10 cellular contexts compared by ENCODE assay signal in genomic region chr16:27368358-27368722, GRCh38. TPM values are rescaled to one million over a fixed set of nuclear protein-coding genes. Genes with fewer than 3 reads are reported as not detected.
A peak's percentile ranks its signal among the peaks of the same experiment; 100 is the strongest.
DNase-seq lines count a peak whose midpoint lies in the region; ATAC-seq and TF ChIP-seq lines count a peak whose summit lies in the region.
"Had no signal": no experiment of that assay in that cellular context is flagged by ENCODE, and none has a peak within 500 bp of the region (broad histone marks: within the 10 kb centered on the region; RNA-seq: fewer than 3 reads in every experiment).

No MANE protein-coding gene starts in this region.

- peak overlapping the region; percentile 99 for H3K27ac Mint-ChIP-seq in CD4-positive, alpha-beta T cell
- H3K27ac Mint-ChIP-seq in activated B cell treated with CpG ODN at 0.5 μM for 24 hours, result peak overlapping the region; percentile 96
- H3K27ac Mint-ChIP-seq in immature natural killer cell, result peak overlapping the region; percentile 98 to 99 (median 98)

- H3K9me3 ChIP-seq in CD4-positive, alpha-beta T cell (ENCODE audit: control insufficient read depth, low read length), result no peaks in the 10 kb centered on the region
- H3K9me3 ChIP-seq: SJCRH30 had no signal

- H3K4me3 Mint-ChIP-seq in CD4-positive, alpha-beta T cell, result peak overlapping the region; percentile 35
- H3K4me3 Mint-ChIP-seq in activated B cell treated with CpG ODN at 0.5 μM for 24 hours (peak overlapping the region; percentile 70), immature natural killer cell (peak overlapping the region in 4 of 5 donors; percentile 70 to 82 (median 77))

- H3K36me3 Mint-ChIP-seq in CD4-positive, alpha-beta T cell (ENCODE audit: low read depth), result peaks cover 15% of the 10 kb centered on the region
- H3K36me3 Mint-ChIP-seq in activated B cell treated with CpG ODN at 0.5 μM for 24 hours (ENCODE audit: low read depth) (peaks cover 19% of the 10 kb centered on the region), immature natural killer cell (peaks cover 0 to 15% (median 5%) of the 10 kb centered on the region in 3 donors)

- POLR2A ChIA-PET in CD4-positive, alpha-beta T cell (lab: Charles Lee), result interaction anchor here (0.8 to 8.6 kb wide), 30 partner anchors 10 to 212 kb away, joined by 3 to 145 read pairs (median 6); partner anchors contain the start of genes IL21R and KDM8
- POLR2A ChIA-PET in activated B cell treated with CpG ODN at 0.5 μM for 24 hours (lab: Charles Lee), result interaction anchor here (0.6 to 28.2 kb wide), 29 partner anchors 11 to 258 kb away, joined by 3 to 1103 read pairs (median 7); partner anchors contain the start of genes GTF3C1, IL21R, KATNIP and KDM8

- no peaks in the 10 kb centered on the region for H3K27me3 ChIP-seq in CD4-positive, alpha-beta T cell (ENCODE audit: control insufficient read depth, insufficient read depth, low read length)
- H3K27me3 ChIP-seq: SJCRH30 had no signal

- peaks cover 72% of the 10 kb centered on the region for H3K4me1 Mint-ChIP-seq in CD4-positive, alpha-beta T cell (ENCODE audit: low read depth)
- H3K4me1 Mint-ChIP-seq in activated B cell treated with CpG ODN at 0.5 μM for 24 hours (peaks cover 71% of the 10 kb centered on the region), immature natural killer cell (peaks cover 21 to 35% of the 10 kb centered on the region in 2 donors)

- TF ChIP-seq CTCF in 22Rv1 (IDR thresholded peaks at IDR 0.05) (peak; percentile 44), activated B cell treated with CpG ODN at 0.5 μM for 24 hours (IDR thresholded peaks at IDR 0.05) (no peak)
- no peak for TF ChIP-seq CTCF in CD4-positive, alpha-beta T cell (IDR thresholded peaks at IDR 0.05)

- intact Hi-C loops in CD4-positive, alpha-beta T cell (cut with DNase I, micrococcal nuclease), result loop anchor here (1.0 to 5.0 kb wide), 5 partner anchors 34 to 213 kb away; partner anchors contain the start of gene IL21R (in 1 of the 2)
- intact Hi-C loops in activated B cell treated with CpG ODN at 0.5 μM for 24 hours (cut with micrococcal nuclease), result loop anchor here (1.0 to 10.0 kb wide), 6 partner anchors 89 to 1534 kb away; partner anchors contain the start of gene KDM8

- no peak for DNase-seq in CD4-positive, alpha-beta T cell
- DNase-seq in activated B cell treated with CpG ODN at 0.5 μM for 24 hours, result no peak
- DNase-seq in immature natural killer cell, result no peak
- no peak for DNase-seq in DMS79 (lab: John Stamatoyannopoulos, UW)

- CTCF ChIA-PET in CD4-positive, alpha-beta T cell (lab: Charles Lee), result interaction anchor here (0.6 to 5.2 kb wide), 25 partner anchors 10 to 251 kb away, joined by 3 to 105 read pairs (median 6); partner anchors contain the start of genes IL21R and KDM8
- CTCF ChIA-PET in activated B cell treated with CpG ODN at 0.5 μM for 24 hours (lab: Charles Lee), result interaction anchor here (0.7 to 11.2 kb wide), 27 partner anchors 8 to 214 kb away, joined by 3 to 98 read pairs (median 5); partner anchors contain the start of gene IL21R

- H3K9me3 Mint-ChIP-seq in CD4-positive, alpha-beta T cell, result no peaks in the 10 kb centered on the region
- no peaks in the 10 kb centered on the region for H3K9me3 Mint-ChIP-seq in activated B cell treated with CpG ODN at 0.5 μM for 24 hours
- H3K9me3 Mint-ChIP-seq in immature natural killer cell, result no peaks in the 10 kb centered on the region

- H3K27me3 Mint-ChIP-seq in CD4-positive, alpha-beta T cell, result no peaks in the 10 kb centered on the region
- H3K27me3 Mint-ChIP-seq in activated B cell treated with CpG ODN at 0.5 μM for 24 hours (no peaks in the 10 kb centered on the region), immature natural killer cell (ENCODE audit: low read depth in 3 of 3) (peaks cover 5 to 13% (median 8%) of the 10 kb centered on the region in 3 donors)

- ATAC-seq in CD4-positive, alpha-beta T cell (ENCODE audit: poor library complexity), result no peak
- ATAC-seq in activated B cell treated with CpG ODN at 0.5 μM for 24 hours (ENCODE audit: low read depth) (no peak), GM21381 (IDR thresholded peaks at IDR 0.05; ENCODE audit: unreplicated experiment) (no peak), GM21717 (IDR thresholded peaks at IDR 0.05; ENCODE audit: unreplicated experiment) (no peak), GM18511 (IDR thresholded peaks at IDR 0.05; ENCODE audit: unreplicated experiment) (no peak)

- H3K27ac ChIP-seq in 22Rv1, result no peak overlapping the region
- peak overlapping the region; percentile 86 for H3K27ac ChIP-seq in CD4-positive, alpha-beta T cell (ENCODE audit: low read depth, low read length)
- H3K27ac ChIP-seq: WERI-Rb-1 had no signal

RNA-seq across cellular contexts. Expression of gene IL21R, which starts 33.6 kb away (rescaled TPM):
- 10 to 100 TPM; 34.5 to 34.8 TPM for total RNA-seq in CD4-positive, alpha-beta T cell
- total RNA-seq in activated B cell treated with CpG ODN at 0.5 μM for 24 hours, result 144 and 167 TPM in 2 replicates
- polyA plus RNA-seq in immature natural killer cell, result 10 to 100 TPM; 27.5 to 59.7 (median 49.6) TPM

RNA-seq across cellular contexts. Expression of gene IL4R, which starts 54.6 kb away (rescaled TPM):
- 100 to 1,000 TPM; 145 to 147 TPM for total RNA-seq in CD4-positive, alpha-beta T cell
- 176 and 202 TPM in 2 replicates for total RNA-seq in activated B cell treated with CpG ODN at 0.5 μM for 24 hours
- 10 to 100 TPM; 15.7 to 38.7 (median 20.1) TPM for polyA plus RNA-seq in immature natural killer cell
